16 cellular contexts compared by ENCODE assay signal in genomic region chr11:76513654-76514034, GRCh38.
"Had no signal": no experiment of that assay in that cellular context is flagged by ENCODE, and none has a peak within 500 bp of the region (broad histone marks: within the 10 kb centered on the region; RNA-seq: fewer than 3 reads in every experiment).

No MANE protein-coding gene starts in this region.

- H3K4me3 ChIP-seq: MG63, SJSA1, SK-N-MC had no signal

- H3K36me3 ChIP-seq: MG63, SJSA1 had no signal

- DNase-seq: MG63, NCI-H1092, NCI-H1417 treated with DMSO at 0.1 percent for 48 hours, NCI-H146, NCI-H2029, NCI-H2081 treated with DMSO at 0.1 percent for 48 hours, NCI-H2171, NCI-H226, NCI-H510A, NCI-H524 treated with DMSO at 0.1 percent for 48 hours, NCI-H774, Right ventricle myocardium superior, RPMI8226, SIG-M5 had no signal

- H3K27me3 ChIP-seq: MG63, SJSA1 had no signal

- H3K27ac ChIP-seq: SJSA1, SK-N-MC had no signal
